Comparison of ENCODE assay signal across 1 cellular context in genomic region chr1:109213824-109214693, GRCh38.
TF ChIP-seq lines count a peak whose summit lies in the region.

A gene with protein sequence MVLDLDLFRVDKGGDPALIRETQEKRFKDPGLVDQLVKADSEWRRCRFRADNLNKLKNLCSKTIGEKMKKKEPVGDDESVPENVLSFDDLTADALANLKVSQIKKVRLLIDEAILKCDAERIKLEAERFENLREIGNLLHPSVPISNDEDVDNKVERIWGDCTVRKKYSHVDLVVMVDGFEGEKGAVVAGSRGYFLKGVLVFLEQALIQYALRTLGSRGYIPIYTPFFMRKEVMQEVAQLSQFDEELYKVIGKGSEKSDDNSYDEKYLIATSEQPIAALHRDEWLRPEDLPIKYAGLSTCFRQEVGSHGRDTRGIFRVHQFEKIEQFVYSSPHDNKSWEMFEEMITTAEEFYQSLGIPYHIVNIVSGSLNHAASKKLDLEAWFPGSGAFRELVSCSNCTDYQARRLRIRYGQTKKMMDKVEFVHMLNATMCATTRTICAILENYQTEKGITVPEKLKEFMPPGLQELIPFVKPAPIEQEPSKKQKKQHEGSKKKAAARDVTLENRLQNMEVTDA (plus strand): TSS chr1:109213918. CDS start chr1:109213993, 75 bp downstream.

TF ChIP-seq in HEK293, 187 proteins besides CTCF, POLR2A, EP300 and RAD21 (continued from another document and continues in another):
- TF ChIP-seq ZSCAN30 (tag by site-specific recombination; IDR thresholded peaks at IDR 0.05) (no peak), ZNF169 (tag by site-specific recombination; IDR thresholded peaks at IDR 0.05) (no peak), ZNF596 (tag by site-specific recombination; IDR thresholded peaks at IDR 0.05) (no peak), ZNF692 (tag by site-specific recombination; IDR thresholded peaks at IDR 0.05) (peak; percentile 57; the same call in 1 of the 2 replicates), ZNF548 (tag by site-specific recombination; IDR thresholded peaks at IDR 0.05) (no peak), ZNF560 (tag by site-specific recombination; IDR thresholded peaks at IDR 0.05; ENCODE audit: borderline replicate concordance) (no peak), ZNF768 (tag by site-specific recombination; IDR thresholded peaks at IDR 0.05) (no peak), ZNF132 (tag by site-specific recombination; IDR thresholded peaks at IDR 0.05; ENCODE audit: borderline replicate concordance) (no peak), SCRT1 (tag by site-specific recombination; IDR thresholded peaks at IDR 0.05; ENCODE audit: borderline replicate concordance) (no peak), ZNF624 (tag by site-specific recombination; IDR thresholded peaks at IDR 0.05) (no peak), ZNF626 (tag by site-specific recombination; IDR thresholded peaks at IDR 0.05) (no peak), ZNF514 (tag by site-specific recombination; IDR thresholded peaks at IDR 0.05) (no peak), ZSCAN23 (tag by site-specific recombination; IDR thresholded peaks at IDR 0.05) (0 out of 2 replicates have a peak, but pooled peaks have one; percentile 53), ZNF133 (tag by site-specific recombination; IDR thresholded peaks at IDR 0.05) (no peak), ZNF366 (tag by site-specific recombination; conservative IDR thresholded peaks at IDR 0.05) (0 out of 2 replicates have a peak, but pooled peaks have one; percentile 13), ZNF792 (tag by site-specific recombination; IDR thresholded peaks at IDR 0.05) (0 out of 2 replicates have a peak, but pooled peaks have one; percentile 76), SALL2 (tag by site-specific recombination; IDR thresholded peaks at IDR 0.05; ENCODE audit: borderline replicate concordance) (no peak), ELK4 (IDR thresholded peaks at IDR 0.05; ENCODE audit: borderline replicate concordance, low read depth, low read length) (no peak), ZNF510 (tag by site-specific recombination; IDR thresholded peaks at IDR 0.05; ENCODE audit: insufficient replicate concordance) (no peak), ZNF175 (tag by site-specific recombination; IDR thresholded peaks at IDR 0.05) (no peak), KLF9 (tag by site-specific recombination; IDR thresholded peaks at IDR 0.05; ENCODE audit: low read depth) (peak; percentile 93; the same call in 1 of the 2 replicates), RBAK (tag by site-specific recombination; IDR thresholded peaks at IDR 0.05) (no peak), YY2 (tag by site-specific recombination; IDR thresholded peaks at IDR 0.05) (no peak), ZNF785 (tag by site-specific recombination; IDR thresholded peaks at IDR 0.05) (no peak), GLI4 (tag by site-specific recombination; IDR thresholded peaks at IDR 0.05) (no peak), ZNF843 (tag by site-specific recombination; IDR thresholded peaks at IDR 0.05) (no peak), GLI2 (tag by site-specific recombination; IDR thresholded peaks at IDR 0.05; ENCODE audit: borderline replicate concordance, low read depth) (no peak), ZNF600 (tag by site-specific recombination; IDR thresholded peaks at IDR 0.05) (peak; percentile 87), ZNF777 (tag by site-specific recombination; IDR thresholded peaks at IDR 0.05; ENCODE audit: borderline replicate concordance) (no peak), ZNF658 (tag by site-specific recombination; IDR thresholded peaks at IDR 0.05) (no peak), ZNF423 (tag by site-specific recombination; IDR thresholded peaks at IDR 0.05) (no peak), TRIM28 (IDR thresholded peaks at IDR 0.05; ENCODE audit: borderline replicate concordance, low read length) (no peak), ZNF747 (tag by site-specific recombination; IDR thresholded peaks at IDR 0.05) (no peak), ZNF350 (tag by site-specific recombination; IDR thresholded peaks at IDR 0.05) (no peak), PRDM1 (tag by site-specific recombination; IDR thresholded peaks at IDR 0.05) (no peak), ZNF112 (tag by site-specific recombination; IDR thresholded peaks at IDR 0.05) (no peak), ZNF202 (tag by site-specific recombination; IDR thresholded peaks at IDR 0.05; ENCODE audit: borderline replicate concordance) (no peak), SP7 (tag by site-specific recombination; IDR thresholded peaks at IDR 0.05) (peak; percentile 45; the same call in 1 of the 2 replicates), ZNF155 (tag by site-specific recombination; IDR thresholded peaks at IDR 0.05) (no peak), ZNF335 (tag by site-specific recombination; conservative IDR thresholded peaks at IDR 0.05) (peak; percentile 69), ZBTB8A (tag by site-specific recombination; IDR thresholded peaks at IDR 0.05) (no peak), HIC1 (tag by site-specific recombination; IDR thresholded peaks at IDR 0.05) (no peak), ZNF416 (tag by site-specific recombination; IDR thresholded peaks at IDR 0.05) (no peak), GFI1B (tag by site-specific recombination; IDR thresholded peaks at IDR 0.05) (no peak), ZNF776 (tag by site-specific recombination; IDR thresholded peaks at IDR 0.05; ENCODE audit: borderline replicate concordance) (no peak), AEBP2 (tag by site-specific recombination; IDR thresholded peaks at IDR 0.05; ENCODE audit: borderline replicate concordance) (no peak)
- TF ChIP-seq, protein P1, sequence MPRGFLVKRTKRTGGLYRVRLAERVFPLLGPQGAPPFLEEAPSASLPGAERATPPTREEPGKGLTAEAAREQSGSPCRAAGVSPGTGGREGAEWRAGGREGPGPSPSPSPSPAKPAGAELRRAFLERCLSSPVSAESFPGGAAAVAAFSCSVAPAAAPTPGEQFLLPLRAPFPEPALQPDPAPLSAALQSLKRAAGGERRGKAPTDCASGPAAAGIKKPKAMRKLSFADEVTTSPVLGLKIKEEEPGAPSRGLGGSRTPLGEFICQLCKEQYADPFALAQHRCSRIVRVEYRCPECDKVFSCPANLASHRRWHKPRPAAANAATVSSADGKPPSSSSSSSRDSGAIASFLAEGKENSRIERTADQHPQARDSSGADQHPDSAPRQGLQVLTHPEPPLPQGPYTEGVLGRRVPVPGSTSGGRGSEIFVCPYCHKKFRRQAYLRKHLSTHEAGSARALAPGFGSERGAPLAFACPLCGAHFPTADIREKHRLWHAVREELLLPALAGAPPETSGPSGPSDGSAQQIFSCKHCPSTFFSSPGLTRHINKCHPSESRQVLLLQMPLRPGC (tag by site-specific recombination; IDR thresholded peaks at IDR 0.05), result no peak
- TF ChIP-seq, protein P2, sequence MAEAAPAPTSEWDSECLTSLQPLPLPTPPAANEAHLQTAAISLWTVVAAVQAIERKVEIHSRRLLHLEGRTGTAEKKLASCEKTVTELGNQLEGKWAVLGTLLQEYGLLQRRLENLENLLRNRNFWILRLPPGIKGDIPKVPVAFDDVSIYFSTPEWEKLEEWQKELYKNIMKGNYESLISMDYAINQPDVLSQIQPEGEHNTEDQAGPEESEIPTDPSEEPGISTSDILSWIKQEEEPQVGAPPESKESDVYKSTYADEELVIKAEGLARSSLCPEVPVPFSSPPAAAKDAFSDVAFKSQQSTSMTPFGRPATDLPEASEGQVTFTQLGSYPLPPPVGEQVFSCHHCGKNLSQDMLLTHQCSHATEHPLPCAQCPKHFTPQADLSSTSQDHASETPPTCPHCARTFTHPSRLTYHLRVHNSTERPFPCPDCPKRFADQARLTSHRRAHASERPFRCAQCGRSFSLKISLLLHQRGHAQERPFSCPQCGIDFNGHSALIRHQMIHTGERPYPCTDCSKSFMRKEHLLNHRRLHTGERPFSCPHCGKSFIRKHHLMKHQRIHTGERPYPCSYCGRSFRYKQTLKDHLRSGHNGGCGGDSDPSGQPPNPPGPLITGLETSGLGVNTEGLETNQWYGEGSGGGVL (tag by site-specific recombination; IDR thresholded peaks at IDR 0.05), result no peak
- TF ChIP-seq, protein P3, sequence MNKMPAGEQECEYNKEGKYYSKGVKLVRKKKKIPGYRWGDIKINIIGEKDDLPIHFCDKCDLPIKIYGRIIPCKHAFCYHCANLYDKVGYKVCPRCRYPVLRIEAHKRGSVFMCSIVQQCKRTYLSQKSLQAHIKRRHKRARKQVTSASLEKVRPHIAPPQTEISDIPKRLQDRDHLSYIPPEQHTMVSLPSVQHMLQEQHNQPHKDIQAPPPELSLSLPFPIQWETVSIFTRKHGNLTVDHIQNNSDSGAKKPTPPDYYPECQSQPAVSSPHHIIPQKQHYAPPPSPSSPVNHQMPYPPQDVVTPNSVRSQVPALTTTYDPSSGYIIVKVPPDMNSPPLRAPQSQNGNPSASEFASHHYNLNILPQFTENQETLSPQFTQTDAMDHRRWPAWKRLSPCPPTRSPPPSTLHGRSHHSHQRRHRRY (tag by site-specific recombination; IDR thresholded peaks at IDR 0.05), result no peak
- TF ChIP-seq, protein P4, sequence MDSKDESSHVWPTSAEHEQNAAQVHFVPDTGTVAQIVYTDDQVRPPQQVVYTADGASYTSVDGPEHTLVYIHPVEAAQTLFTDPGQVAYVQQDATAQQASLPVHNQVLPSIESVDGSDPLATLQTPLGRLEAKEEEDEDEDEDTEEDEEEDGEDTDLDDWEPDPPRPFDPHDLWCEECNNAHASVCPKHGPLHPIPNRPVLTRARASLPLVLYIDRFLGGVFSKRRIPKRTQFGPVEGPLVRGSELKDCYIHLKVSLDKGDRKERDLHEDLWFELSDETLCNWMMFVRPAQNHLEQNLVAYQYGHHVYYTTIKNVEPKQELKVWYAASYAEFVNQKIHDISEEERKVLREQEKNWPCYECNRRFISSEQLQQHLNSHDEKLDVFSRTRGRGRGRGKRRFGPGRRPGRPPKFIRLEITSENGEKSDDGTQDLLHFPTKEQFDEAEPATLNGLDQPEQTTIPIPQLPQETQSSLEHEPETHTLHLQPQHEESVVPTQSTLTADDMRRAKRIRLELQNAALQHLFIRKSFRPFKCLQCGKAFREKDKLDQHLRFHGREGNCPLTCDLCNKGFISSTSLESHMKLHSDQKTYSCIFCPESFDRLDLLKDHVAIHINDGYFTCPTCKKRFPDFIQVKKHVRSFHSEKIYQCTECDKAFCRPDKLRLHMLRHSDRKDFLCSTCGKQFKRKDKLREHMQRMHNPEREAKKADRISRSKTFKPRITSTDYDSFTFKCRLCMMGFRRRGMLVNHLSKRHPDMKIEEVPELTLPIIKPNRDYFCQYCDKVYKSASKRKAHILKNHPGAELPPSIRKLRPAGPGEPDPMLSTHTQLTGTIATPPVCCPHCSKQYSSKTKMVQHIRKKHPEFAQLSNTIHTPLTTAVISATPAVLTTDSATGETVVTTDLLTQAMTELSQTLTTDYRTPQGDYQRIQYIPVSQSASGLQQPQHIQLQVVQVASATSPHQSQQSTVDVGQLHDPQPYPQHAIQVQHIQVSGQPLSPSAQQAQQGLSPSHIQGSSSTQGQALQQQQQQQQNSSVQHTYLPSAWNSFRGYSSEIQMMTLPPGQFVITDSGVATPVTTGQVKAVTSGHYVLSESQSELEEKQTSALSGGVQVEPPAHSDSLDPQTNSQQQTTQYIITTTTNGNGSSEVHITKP (tag by site-specific recombination; IDR thresholded peaks at IDR 0.05), result peak; percentile 96
